11 cellular contexts compared by ENCODE assay signal in the genomic region with DNA sequence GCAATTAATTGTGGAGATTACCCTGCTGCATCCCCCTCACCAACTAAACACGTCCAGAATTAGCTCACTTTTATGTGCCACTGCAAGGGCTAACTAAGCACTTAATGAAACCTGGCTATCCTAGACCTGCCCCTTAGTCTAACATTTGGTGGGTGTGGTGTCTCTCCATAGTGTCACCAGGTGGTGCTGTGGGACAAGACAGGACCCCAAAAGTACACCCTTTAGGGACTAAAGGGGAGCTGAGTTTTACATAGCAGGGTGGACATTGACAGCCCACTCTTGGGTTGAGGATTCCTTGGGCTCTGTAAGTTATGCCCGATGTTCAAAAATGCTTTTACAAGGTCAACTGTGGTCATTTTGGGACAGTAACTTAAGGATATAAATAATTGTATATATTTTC. TPM values are rescaled to one million over a fixed set of nuclear protein-coding genes. Genes with fewer than 3 reads are reported as not detected.
DNase-seq lines count a peak whose midpoint lies in the region; ATAC-seq and TF ChIP-seq lines count a peak whose summit lies in the region.
"Had no signal": no experiment of that assay in that cellular context is flagged by ENCODE, and none has a peak within 500 bp of the region (broad histone marks: within the 10 kb centered on the region; RNA-seq: fewer than 3 reads in every experiment).

No MANE protein-coding gene starts in this region.

- POLR2A ChIA-PET in naive thymus-derived CD8-positive, alpha-beta T cell (lab: Charles Lee), result no interaction called here

- H3K9me3 ChIP-seq in adipocyte (ENCODE audit: control insufficient read depth, low read length), result no peaks in the 10 kb centered on the region
- H3K9me3 ChIP-seq in effector memory CD4-positive, alpha-beta T cell (ENCODE audit: control insufficient read depth, low read length), result no peaks in the 10 kb centered on the region

- H3K27ac ChIP-seq in effector memory CD4-positive, alpha-beta T cell (ENCODE audit: insufficient read depth, low read length, poor library complexity, severe bottlenecking), result no peak overlapping the region

- H3K27ac Mint-ChIP-seq in HFFc6, result no peak overlapping the region
- H3K27ac Mint-ChIP-seq in naive thymus-derived CD8-positive, alpha-beta T cell, result peak overlapping the region in 2 of 10 donors; percentile 29 to 66

- TF ChIP-seq CTCF in HFFc6 (IDR thresholded peaks at IDR 0.05), result peak; percentile 65

- H3K36me3 ChIP-seq in adipocyte (ENCODE audit: control insufficient read depth, insufficient read depth, low read length, severe bottlenecking), result peaks cover 53% of the 10 kb centered on the region
- peaks cover 42% of the 10 kb centered on the region for H3K36me3 ChIP-seq in effector memory CD4-positive, alpha-beta T cell (ENCODE audit: control insufficient read depth, insufficient read depth, low read length)

- peaks cover 40% of the 10 kb centered on the region for H3K4me1 Mint-ChIP-seq in HFFc6 (ENCODE audit: low read depth)
- peaks cover 2 to 12% (median 10%) of the 10 kb centered on the region in 4 donors for H3K4me1 Mint-ChIP-seq in naive thymus-derived CD8-positive, alpha-beta T cell

- no peaks in the 10 kb centered on the region for H3K27me3 Mint-ChIP-seq in HFFc6 (ENCODE audit: insufficient read depth)
- no peaks in the 10 kb centered on the region for H3K27me3 Mint-ChIP-seq in naive thymus-derived CD8-positive, alpha-beta T cell
- H3K27me3 Mint-ChIP-seq: CD8-positive, alpha-beta memory T cell had no signal

- no peak overlapping the region for H3K4me3 ChIP-seq in adipocyte (ENCODE audit: low read length)
- H3K4me3 ChIP-seq in effector memory CD4-positive, alpha-beta T cell (ENCODE audit: insufficient read depth, low read depth, low read length, poor library complexity, severe bottlenecking), result no peak overlapping the region

- DNase-seq in NCI-H748 (lab: John Stamatoyannopoulos, UW; ENCODE audit: unreplicated experiment), result peak; percentile 17
- no peak for DNase-seq in NCI-H748 treated with DMSO at 0.1 percent for 48 hours (lab: John Stamatoyannopoulos, UW)
- no peak for DNase-seq in HFFc6
- peak; percentile 19 for DNase-seq in adipocyte (ENCODE audit: low read depth)
- DNase-seq in naive thymus-derived CD8-positive, alpha-beta T cell, result peak in 6 of 10 donors; percentile 4 to 25 (median 20)
- DNase-seq in NCI-H510A treated with DMSO at 0.1 percent for 48 hours (lab: John Stamatoyannopoulos, UW), result no peak
- DNase-seq in NCI-H146 treated with DMSO at 0.1 percent for 48 hours (lab: John Stamatoyannopoulos, UW; ENCODE audit: unreplicated experiment), result no peak
- no peak for DNase-seq in effector memory CD4-positive, alpha-beta T cell
- DNase-seq: activated naive CD4-positive, alpha-beta T cell; stimulated activated CD4-positive, alpha-beta T cell treated with anti-CD3 and anti-CD28 coated beads, Interleukin-2, amount 100 ng/mL, for 48 hours had no signal

- H3K9ac ChIP-seq in adipocyte (ENCODE audit: low read length), result no peak overlapping the region

- no peaks in the 10 kb centered on the region for H3K9me3 Mint-ChIP-seq in HFFc6
- no peaks in the 10 kb centered on the region for H3K9me3 Mint-ChIP-seq in naive thymus-derived CD8-positive, alpha-beta T cell
- H3K9me3 Mint-ChIP-seq: CD8-positive, alpha-beta memory T cell had no signal

- no peak overlapping the region for H3K4me3 Mint-ChIP-seq in HFFc6
- no peak overlapping the region for H3K4me3 Mint-ChIP-seq in naive thymus-derived CD8-positive, alpha-beta T cell
- H3K4me3 Mint-ChIP-seq: CD8-positive, alpha-beta memory T cell had no signal

- peaks cover 15% of the 10 kb centered on the region for H3K4me1 ChIP-seq in adipocyte (ENCODE audit: control insufficient read depth, insufficient read depth, low read length)
- H3K4me1 ChIP-seq in effector memory CD4-positive, alpha-beta T cell (ENCODE audit: control insufficient read depth, insufficient read depth, low read length, poor library complexity, severe bottlenecking), result peaks cover 7% of the 10 kb centered on the region

- H3K27me3 ChIP-seq in adipocyte (replicated peaks; ENCODE audit: control insufficient read depth, insufficient read depth, low read length), result no peaks in the 10 kb centered on the region
- no peaks in the 10 kb centered on the region for H3K27me3 ChIP-seq in effector memory CD4-positive, alpha-beta T cell (replicated peaks; ENCODE audit: control insufficient read depth, insufficient read depth, low read length, poor library complexity, severe bottlenecking)

- peak in 1 of 2 donors; percentile 56 for ATAC-seq in naive thymus-derived CD8-positive, alpha-beta T cell

- H3K36me3 Mint-ChIP-seq in HFFc6 (ENCODE audit: low read depth), result peaks cover 5% of the 10 kb centered on the region; the same call in 1 of the 2 replicates
- H3K36me3 Mint-ChIP-seq in naive thymus-derived CD8-positive, alpha-beta T cell, result peaks cover 0 to 50% (median 2%) of the 10 kb centered on the region in 3 donors

RNA-seq across cellular contexts. Expression of gene DUT, which starts 5.7 kb away (rescaled TPM):
- 100 to 1,000 TPM in 5 of 6 experiments, 10 to 100 TPM in 1; 86.0 to 130 (median 114) TPM for total RNA-seq in HFFc6 (2021; fragmentation: NEBNext Ultra II Directional; extraction: Animal tissue kit (Norgen Biotek cat#: 25700))
- total RNA-seq in naive thymus-derived CD8-positive, alpha-beta T cell, result 100 to 1,000 TPM; 113 to 119 TPM
- 100 to 1,000 TPM; 108 to 141 (median 112) TPM for polyA plus RNA-seq in naive thymus-derived CD8-positive, alpha-beta T cell

Comparison
In these comparisons a context has a peak if more than half of its experiments do, and no peak if none do; other contexts are left out.
1. DNase-seq: peak in NCI-H748 (single experiment), adipocyte (single experiment) and naive thymus-derived CD8-positive, alpha-beta T cell (6 of 10); none in NCI-H748 treated with DMSO at 0.1 percent for 48 hours (single experiment), HFFc6 (single experiment), NCI-H510A treated with DMSO at 0.1 percent for 48 hours (single experiment), NCI-H146 treated with DMSO at 0.1 percent for 48 hours (single experiment) and effector memory CD4-positive, alpha-beta T cell (0 of 3).